In the genomic region with DNA sequence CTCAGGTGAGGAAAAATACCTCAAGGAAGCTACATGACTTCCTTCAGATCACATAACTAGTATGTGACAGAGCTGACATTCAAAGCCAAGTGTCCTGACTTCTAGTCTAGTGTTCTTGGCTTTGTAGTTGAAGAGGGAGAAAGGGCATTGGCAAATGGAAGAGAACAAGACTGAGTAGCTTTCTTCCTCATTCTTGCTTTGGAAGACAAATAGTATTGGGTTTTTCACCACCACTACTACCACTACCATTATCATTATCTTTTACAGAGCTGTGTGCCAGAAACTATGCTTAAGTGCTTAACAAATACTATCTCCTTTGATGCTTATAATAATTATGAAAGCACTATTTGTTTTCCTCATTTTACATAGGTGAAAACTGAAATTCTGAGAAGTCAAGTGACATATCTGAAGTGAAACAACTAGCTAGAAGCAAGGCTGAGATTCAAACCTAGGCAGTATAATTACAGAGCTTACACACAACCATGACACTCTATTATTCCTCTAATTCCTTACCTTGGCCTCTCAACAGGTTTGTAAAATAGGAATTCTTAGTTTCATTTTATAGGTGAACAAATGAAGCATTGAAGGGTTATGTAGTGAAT, we compare ENCODE assay signal across 25 cellular contexts. TPM values are rescaled to one million over a fixed set of nuclear protein-coding genes. Genes with fewer than 3 reads are reported as not detected.
DNase-seq lines count a peak whose midpoint lies in the region; TF ChIP-seq lines count a peak whose summit lies in the region.
"Had no signal": no experiment of that assay in that cellular context is flagged by ENCODE, and none has a peak within 500 bp of the region (broad histone marks: within the 10 kb centered on the region; RNA-seq: fewer than 3 reads in every experiment).

No MANE protein-coding gene starts in this region.

- no peak overlapping the region for H3K4me3 ChIP-seq in ascending aorta
- no peak overlapping the region for H3K4me3 ChIP-seq in stomach
- H3K4me3 ChIP-seq: BLaER1, breast epithelium, dorsolateral prefrontal cortex, esophagus squamous epithelium, heart left ventricle, transverse colon had no signal

- H3K27ac ChIP-seq in ascending aorta, result peak overlapping the region; percentile 8 to 35
- peak overlapping the region in 3 of 5 donors; percentile 2 to 75 (median 46) for H3K27ac ChIP-seq in stomach
- H3K27ac ChIP-seq: BLaER1, esophagus squamous epithelium, foreskin keratinocyte, transverse colon, VCaP had no signal

- H3K9me3 ChIP-seq in ascending aorta (no peaks in the 10 kb centered on the region), stomach (no peaks in the 10 kb centered on the region)
- H3K9me3 ChIP-seq: BLaER1, breast epithelium, esophagus squamous epithelium, heart left ventricle, transverse colon had no signal

- H3K4me1 ChIP-seq in ascending aorta, result peaks cover 3 to 22% of the 10 kb centered on the region in 2 donors
- H3K4me1 ChIP-seq in stomach, result peaks cover 8 to 79% (median 48%) of the 10 kb centered on the region in 4 donors
- H3K4me1 ChIP-seq: breast epithelium, foreskin keratinocyte had no signal

- H3K36me3 ChIP-seq in ascending aorta (peaks cover 14 to 28% of the 10 kb centered on the region in 2 donors), stomach (peaks cover 15 to 34% (median 32%) of the 10 kb centered on the region in 4 donors)

- intact Hi-C loops in ascending aorta (cut with DNase I), result loop anchor here (2.0 kb wide), 1 partner anchor 28 kb away; no protein-coding TSS in a partner anchor
- intact Hi-C loops in stomach (cut with DNase I; ENCODE audit: low total_unique reads), result no loop called here

- peak overlapping the region; percentile 69 for H3K27ac Mint-ChIP-seq in activated naive CD4-positive, alpha-beta T cell treated with anti-CD3 and anti-CD28 coated beads, Interleukin-2, amount 50 U/mL, for 24 hours
- H3K27ac Mint-ChIP-seq: naive B cell had no signal

- TF ChIP-seq EP300 in stomach (IDR thresholded peaks at IDR 0.05), result no peak

- no peaks in the 10 kb centered on the region for H3K9me3 Mint-ChIP-seq in activated naive CD4-positive, alpha-beta T cell treated with anti-CD3 and anti-CD28 coated beads, Interleukin-2, amount 50 U/mL, for 24 hours
- H3K9me3 Mint-ChIP-seq: naive B cell had no signal

- H3K27me3 ChIP-seq in ascending aorta, result no peaks in the 10 kb centered on the region
- no peaks in the 10 kb centered on the region for H3K27me3 ChIP-seq in stomach
- H3K27me3 ChIP-seq: BLaER1, breast epithelium, dorsolateral prefrontal cortex, esophagus squamous epithelium, foreskin keratinocyte, heart left ventricle, transverse colon had no signal

- H3K36me3 Mint-ChIP-seq in activated naive CD4-positive, alpha-beta T cell treated with anti-CD3 and anti-CD28 coated beads, Interleukin-2, amount 50 U/mL, for 24 hours, result peaks cover 7% of the 10 kb centered on the region
- H3K36me3 Mint-ChIP-seq: naive B cell had no signal

- H3K4me1 Mint-ChIP-seq in activated naive CD4-positive, alpha-beta T cell treated with anti-CD3 and anti-CD28 coated beads, Interleukin-2, amount 50 U/mL, for 24 hours, result peaks cover 8% of the 10 kb centered on the region

- TF ChIP-seq CTCF in ascending aorta (IDR thresholded peaks at IDR 0.05), result no peak
- TF ChIP-seq CTCF in stomach (IDR thresholded peaks at IDR 0.05), result no peak

- no peak for DNase-seq in activated naive CD4-positive, alpha-beta T cell (lab: John Stamatoyannopoulos, UW)
- DNase-seq in NCI-H2196 treated with DMSO at 0.1 percent for 48 hours (lab: John Stamatoyannopoulos, UW; ENCODE audit: unreplicated experiment) (peak; percentile 24), ascending aorta (ENCODE audit: low spot score in 2 of 2) (no peak), stomach (no peak), HCEC 1CT (no peak), DMS153 (lab: John Stamatoyannopoulos, UW) (no peak)
- no peak for DNase-seq in stimulated activated CD4-positive, alpha-beta T cell treated with anti-CD3 and anti-CD28 coated beads, Interleukin-2, amount 100 ng/mL, for 24 hours
- DNase-seq: activated CD4-positive, alpha-beta T cell treated with anti-CD3 and anti-CD28 coated beads, Interleukin-2, amount 50 U/mL, for 1 hour; amniotic stem cell; dorsolateral prefrontal cortex; esophagus squamous epithelium; foreskin keratinocyte; heart left ventricle; midbrain; naive B cell; NCI-H146; stimulated activated CD4-positive, alpha-beta T cell treated with anti-CD3 and anti-CD28 coated beads, Interleukin-12 subunit alpha, Interleukin-12 subunit beta, amount 100 ng/mL, for 4 hours; stimulated activated CD4-positive, alpha-beta T cell treated with anti-CD3 and anti-CD28 coated beads, Interleukin-4, amount 100 ng/mL, for 1 hour; SW 1271; T1000; transverse colon had no signal

- no peak for TF ChIP-seq POLR2A in stomach (IDR thresholded peaks at IDR 0.05)

- H3K4me3 Mint-ChIP-seq in activated naive CD4-positive, alpha-beta T cell treated with anti-CD3 and anti-CD28 coated beads, Interleukin-2, amount 50 U/mL, for 24 hours, result no peak overlapping the region
- H3K4me3 Mint-ChIP-seq: naive B cell had no signal

- H3K27me3 Mint-ChIP-seq in activated naive CD4-positive, alpha-beta T cell treated with anti-CD3 and anti-CD28 coated beads, Interleukin-2, amount 50 U/mL, for 24 hours, result no peaks in the 10 kb centered on the region
- H3K27me3 Mint-ChIP-seq: naive B cell had no signal

RNA-seq across cellular contexts. Expression of gene ACSS2, which starts 6.8 kb away (rescaled TPM):
- total RNA-seq in ascending aorta, result 156 TPM
- total RNA-seq in stomach, result 1,000 to 10,000 TPM in 1 of 5 donors, 100 to 1,000 TPM in 3, 10 to 100 TPM in 1; 98.8 to 1,709 (median 162) TPM
- polyA plus RNA-seq in stomach, result 100 to 1,000 TPM in 1 of 3 donors, 10 to 100 TPM in 2; 59.0 to 120 (median 68.5) TPM

RNA-seq across cellular contexts. Expression of gene GGT7, which starts 10.5 kb away (rescaled TPM):
- total RNA-seq in ascending aorta (25.5 TPM), stomach (10 to 100 TPM; 10.5 to 29.0 (median 19.2) TPM)
- polyA plus RNA-seq in stomach, result 10 to 100 TPM in 1 of 3 donors, 1 to 10 TPM in 2; 4.1 to 12.8 (median 8.4) TPM

RNA-seq across cellular contexts. Expression of gene NCOA6, which starts 57.7 kb away (rescaled TPM):
- total RNA-seq in ascending aorta, result 21.6 TPM
- total RNA-seq in stomach, result 10 to 100 TPM in 4 of 5 donors, 1 to 10 TPM in 1; 9.7 to 63.8 (median 29.2) TPM
- 10 to 100 TPM; 13.6 to 21.0 (median 15.2) TPM for polyA plus RNA-seq in stomach
